Comparison of ENCODE assay signal across 8 cellular contexts in genomic region chr15:41494190-41494921, GRCh38. TPM values are rescaled to one million over a fixed set of nuclear protein-coding genes. Genes with fewer than 3 reads are reported as not detected.
DNase-seq lines count a peak whose midpoint lies in the region; ATAC-seq and TF ChIP-seq lines count a peak whose summit lies in the region.

No MANE protein-coding gene starts in this region.

- peak; percentile 72 for DNase-seq in GM13977 (ENCODE audit: low spot score)
- DNase-seq in SJSA1 (ENCODE audit: low read depth in 1 of 2, low spot score in 2 of 2), result peak in 1 of 2 experiments; percentile 20
- DNase-seq in cardiac fibroblast (ENCODE audit: low read depth in 2 of 2), result no peak
- no peak for DNase-seq in NK-92 (lab: John Stamatoyannopoulos, UW; ENCODE audit: unreplicated experiment)

- WGBS in urinary bladder, result 1% methylated on average over 77 of the region's 77 CpGs

- in situ Hi-C loops in GM13977 (cut with MboI; ENCODE audit: low pct_unique_long_range_greater_than_20kb, low sequenced_read_pairs, unreplicated experiment), result no loop called here

- H3K4me1 ChIP-seq in SJSA1 (replicated peaks) (peaks cover 41% of the 10 kb centered on the region), mucosa of stomach (ENCODE audit: control insufficient read depth, insufficient read depth, low read length) (peaks cover 44% of the 10 kb centered on the region), urinary bladder (ENCODE audit: insufficient read depth) (peaks cover 3% of the 10 kb centered on the region)

- H3K4me3 ChIP-seq in SJSA1 (peak overlapping the region; percentile 52), cardiac fibroblast (replicated peaks in 1 of 2; ENCODE audit: low read depth in 2 of 2, low read length in 2 of 2) (peak overlapping the region; percentile 17 to 43), mucosa of stomach (ENCODE audit: low read length) (peak overlapping the region; percentile 56), urinary bladder (ENCODE audit: low read depth, low read length) (peak overlapping the region; percentile 65)

- H3K9me3 ChIP-seq in SJSA1 (replicated peaks) (no peaks in the 10 kb centered on the region; the same call in 1 of the 2 replicates), mucosa of stomach (ENCODE audit: control insufficient read depth, low read length) (no peaks in the 10 kb centered on the region)

- H3K36me3 ChIP-seq in SJSA1 (no peaks in the 10 kb centered on the region), mucosa of stomach (ENCODE audit: control insufficient read depth, insufficient read depth, low read length) (no peaks in the 10 kb centered on the region), urinary bladder (ENCODE audit: insufficient read depth) (no peaks in the 10 kb centered on the region)

- peak; percentile 6 for ATAC-seq in HG03039 (IDR thresholded peaks at IDR 0.05; ENCODE audit: unreplicated experiment)

- H3K27ac ChIP-seq in 22Rv1, result no peak overlapping the region
- H3K27ac ChIP-seq in SJSA1, result no peak overlapping the region
- H3K27ac ChIP-seq in urinary bladder (ENCODE audit: low read depth), result no peak overlapping the region

- H3K9ac ChIP-seq in mucosa of stomach (ENCODE audit: low read length), result peak overlapping the region; percentile 85

- TF ChIP-seq CTCF in 22Rv1 (IDR thresholded peaks at IDR 0.05) (peak; percentile 7; the same call in 1 of the 2 replicates), GM13977 (IDR thresholded peaks at IDR 0.05; ENCODE audit: extremely low read depth, insufficient read depth, missing control alignments) (no peak), cardiac fibroblast (IDR thresholded peaks at IDR 0.05; ENCODE audit: low read depth, low read length) (no peak)

- H3K27me3 ChIP-seq in SJSA1 (replicated peaks) (no peaks in the 10 kb centered on the region; the same call in 1 of the 2 replicates), mucosa of stomach (ENCODE audit: control insufficient read depth, insufficient read depth, low read length) (peaks cover 10% of the 10 kb centered on the region)

RNA-seq across cellular contexts. Expression of gene ITPKA, which starts 0.7 kb away (rescaled TPM):
- total RNA-seq in SJSA1 (2014; rRNA removed; shearing (Covaris generic)), result 4.4 and 5.7 TPM in 2 replicates
- total RNA-seq in urinary bladder, result 0.37 TPM
- polyA plus RNA-seq in urinary bladder, result 2.0 TPM

RNA-seq across cellular contexts. Expression of gene LTK, which starts 19.3 kb away (rescaled TPM):
- total RNA-seq in SJSA1 (2014; rRNA removed; shearing (Covaris generic)), result 0.24 and 0.31 TPM in 2 replicates
- total RNA-seq in urinary bladder, result 0.48 TPM
- 0.43 TPM for polyA plus RNA-seq in urinary bladder

RNA-seq across cellular contexts. Expression of gene RPAP1, which starts 49.7 kb away (rescaled TPM):
- 17.4 and 22.4 TPM in 2 replicates for total RNA-seq in SJSA1 (2014; rRNA removed; shearing (Covaris generic))
- 14.6 TPM for total RNA-seq in urinary bladder
- 15.5 TPM for polyA plus RNA-seq in urinary bladder
